ENCODE assay signal across 27 cellular contexts in genomic region chr4:151329217-151330007, GRCh38. TPM values are rescaled to one million over a fixed set of nuclear protein-coding genes. Genes with fewer than 3 reads are reported as not detected.
DNase-seq lines count a peak whose midpoint lies in the region; FAIRE-seq and TF ChIP-seq lines count a peak whose summit lies in the region.
"Had no signal": no experiment of that assay in that cellular context is flagged by ENCODE, and none has a peak within 500 bp of the region (broad histone marks: within the 10 kb centered on the region; RNA-seq: fewer than 3 reads in every experiment).

No MANE protein-coding gene starts in this region.

- no peak overlapping the region for H3K4me3 ChIP-seq in LNCaP clone FGC (ENCODE audit: low read depth, low read length)
- no peak overlapping the region for H3K4me3 ChIP-seq in epithelial cell of esophagus (ENCODE audit: low read length)
- H3K4me3 ChIP-seq: cardiac muscle cell, right lobe of liver had no signal

- H3K27ac Mint-ChIP-seq in neural crest cell (ENCODE audit: unreplicated experiment) = no peak overlapping the region
- H3K27ac Mint-ChIP-seq: activated naive CD4-positive, alpha-beta T cell treated with anti-CD3 and anti-CD28 coated beads for 36 hours; CD14-positive monocyte; natural killer cell had no signal

- H3K27me3 Mint-ChIP-seq in neural crest cell (ENCODE audit: low read depth) = no peaks in the 10 kb centered on the region

- in situ Hi-C loops in Caki2 (cut with HindIII; ENCODE audit: low pct_unique_long_range_greater_than_20kb, low sequenced_read_pairs) = no loop called here

- no peaks in the 10 kb centered on the region for H3K9me3 Mint-ChIP-seq in neural crest cell

- TF ChIP-seq CTCF in LNCaP clone FGC (IDR thresholded peaks at IDR 0.05; ENCODE audit: control insufficient read depth, extremely low read depth, insufficient read depth) = no peak
- TF ChIP-seq CTCF in epithelial cell of esophagus (IDR thresholded peaks at IDR 0.05; ENCODE audit: insufficient read depth, low read depth, low read length, missing control alignments) = no peak
- no peak for TF ChIP-seq CTCF in neural crest cell (conservative IDR thresholded peaks at IDR 0.05)

- H3K4me1 Mint-ChIP-seq in neural crest cell = peaks cover 10% of the 10 kb centered on the region
- H3K4me1 Mint-ChIP-seq: natural killer cell had no signal

- peak overlapping the region; percentile 45 for H3K4me3 Mint-ChIP-seq in neural crest cell
- H3K4me3 Mint-ChIP-seq: activated naive CD4-positive, alpha-beta T cell treated with anti-CD3 and anti-CD28 coated beads for 36 hours; natural killer cell had no signal

- H3K36me3 Mint-ChIP-seq in neural crest cell (ENCODE audit: low read depth) = no peaks in the 10 kb centered on the region
- H3K36me3 Mint-ChIP-seq: CD14-positive monocyte, natural killer cell had no signal

- peak; percentile 18 for DNase-seq in Caki2 (ENCODE audit: low read depth)
- peak; percentile 54 for DNase-seq in LNCaP clone FGC (ENCODE audit: low read depth)
- peak; percentile 79 for DNase-seq in epithelial cell of esophagus (ENCODE audit: low read depth)
- no peak for DNase-seq in neural crest cell (ENCODE audit: low read depth, low spot score)
- DNase-seq in stimulated activated CD4-positive, alpha-beta T cell treated with anti-CD3 and anti-CD28 coated beads, Interleukin-12 subunit alpha, Interleukin-12 subunit beta, amount 100 ng/mL, for 4 hours = no peak
- no peak for DNase-seq in frontal cortex (ENCODE audit: low spot score in 2 of 2)
- no peak for DNase-seq in NCI-H146 treated with DMSO at 0.1 percent for 48 hours (lab: John Stamatoyannopoulos, UW; ENCODE audit: unreplicated experiment)
- DNase-seq in epidermal melanocyte (ENCODE audit: insufficient read length, low spot score) = no peak
- DNase-seq: activated CD4-positive, alpha-beta T cell treated with anti-CD3 and anti-CD28 coated beads for 48 hours; activated naive CD4-positive, alpha-beta T cell treated with anti-CD3 and anti-CD28 coated beads for 36 hours; activated T-cell treated with anti-CD3 and anti-CD28 coated beads, Interleukin-2, amount 50 U/mL, for 48 hours; amygdala; dermis blood vessel endothelial cell; GDM1; H7; KG1; left cardiac atrium; mesendoderm; natural killer cell; NCI-H187; NCI-H774; right lobe of liver had no signal

- FAIRE-seq in frontal cortex (lab: Jason Lieb, UNC) = no peak
- FAIRE-seq: D721Med had no signal

RNA-seq across cellular contexts. Expression of gene SH3D19, which starts 4.0 kb away (rescaled TPM):
- 4.1 and 5.7 TPM in 2 replicates for total RNA-seq in Caki2 (2014; rRNA removed; shearing (Covaris generic); ENCODE audit: low replicate concordance)
- total RNA-seq in neural crest cell (25.1 and 28.6 TPM in 2 replicates), frontal cortex (8.2 TPM)
- total RNA-seq: activated naive CD4-positive, alpha-beta T cell treated with anti-CD3 and anti-CD28 coated beads for 36 hours; T-helper 1 cell treated with Interleukin-12 subunit alpha and Interleukin-12 subunit beta and Interleukin-4 antibody, amounts not matched to agents 30 ng/mL and 1 ng/mL, for 36 hours had no signal

RNA-seq across cellular contexts. Expression of gene PRSS48, which starts 52.5 kb away (rescaled TPM):
- total RNA-seq in Caki2 (2014; rRNA removed; shearing (Covaris generic); ENCODE audit: low replicate concordance) = not detected in 2 replicates
- total RNA-seq in neural crest cell = not detected in 2 replicates
- not detected for total RNA-seq in frontal cortex
- total RNA-seq: activated naive CD4-positive, alpha-beta T cell treated with anti-CD3 and anti-CD28 coated beads for 36 hours; cardiac muscle cell; dermis blood vessel endothelial cell; H7; left cardiac atrium; natural killer cell; right lobe of liver; T-helper 1 cell treated with Interleukin-12 subunit alpha and Interleukin-12 subunit beta and Interleukin-4 antibody, amounts not matched to agents 30 ng/mL and 1 ng/mL, for 36 hours; ureter had no signal

Comparison
In these comparisons a context has a peak if more than half of its experiments do, and no peak if none do; other contexts are left out.
1. DNase-seq: peak in Caki2 (single experiment), LNCaP clone FGC (single experiment) and epithelial cell of esophagus (single experiment); none in neural crest cell (single experiment), stimulated activated CD4-positive, alpha-beta T cell treated with anti-CD3 and anti-CD28 coated beads, Interleukin-12 subunit alpha, Interleukin-12 subunit beta, amount 100 ng/mL, for 4 hours (single experiment), frontal cortex (0 of 2), NCI-H146 treated with DMSO at 0.1 percent for 48 hours (single experiment) and epidermal melanocyte (single experiment).